Comparison of ENCODE assay signal across 16 cellular contexts in the genomic region with DNA sequence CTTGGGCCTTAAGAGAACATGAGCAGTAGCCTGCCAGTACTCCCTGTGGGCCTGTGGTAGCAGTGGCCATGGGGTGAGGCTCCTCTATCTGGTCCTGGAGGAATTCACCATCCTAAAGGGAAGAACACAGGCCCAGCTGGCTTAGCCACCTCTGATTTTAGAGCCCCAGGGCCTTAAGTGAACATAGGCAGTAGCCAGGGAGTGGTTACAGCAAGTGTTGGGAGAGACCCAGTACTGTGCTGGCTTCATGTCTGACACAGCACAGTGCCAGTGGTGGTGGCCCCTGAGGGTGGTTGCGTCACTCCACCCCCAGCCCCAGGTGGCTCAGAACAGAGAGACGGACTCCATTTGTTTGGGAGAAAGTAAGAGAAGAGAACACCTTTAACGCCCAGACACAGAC.
DNase-seq lines count a peak whose midpoint lies in the region; ATAC-seq, FAIRE-seq and TF ChIP-seq lines count a peak whose summit lies in the region.
"Had no signal": no experiment of that assay in that cellular context is flagged by ENCODE, and none has a peak within 500 bp of the region (broad histone marks: within the 10 kb centered on the region; RNA-seq: fewer than 3 reads in every experiment).

No MANE protein-coding gene starts in this region.

- peaks cover 6% of the 10 kb centered on the region for H3K4me1 ChIP-seq in DND-41 (ENCODE audit: insufficient read depth, low read length)
- H3K4me1 ChIP-seq: BLaER1 treated with 17β-estradiol and CSF1 and Interleukin-3, amounts not matched to agents 10 nM and 100 nM; HAP-1 had no signal

- H2AFZ ChIP-seq in DND-41 (ENCODE audit: low read depth, low read length) = no peak overlapping the region

- H3K9ac ChIP-seq in DND-41 (ENCODE audit: low read depth, low read length) = no peak overlapping the region
- H3K9ac ChIP-seq: BLaER1 treated with 17β-estradiol and CSF1 and Interleukin-3, amounts not matched to agents 10 nM and 100 nM had no signal

- no peaks in the 10 kb centered on the region for H4K20me1 ChIP-seq in DND-41 (ENCODE audit: insufficient read depth, low read length)
- H4K20me1 ChIP-seq: BLaER1 treated with 17β-estradiol and CSF1 and Interleukin-3, amounts not matched to agents 10 nM and 100 nM had no signal

- no peak for DNase-seq in DND-41
- no peak for DNase-seq in HTR-8/SVneo (ENCODE audit: insufficient read length, low spot score)
- DNase-seq in epithelial cell of esophagus (ENCODE audit: low read depth) = peak; percentile 7
- no peak for DNase-seq in urothelium cell line (ENCODE audit: low spot score)
- DNase-seq in activated CD4-positive, alpha-beta T cell treated with anti-CD3 and anti-CD28 coated beads, Interleukin-2, amount 50 U/mL, for 48 hours = no peak
- no peak for DNase-seq in occipital lobe (lab: John Stamatoyannopoulos, UW)
- DNase-seq: Calu3; CD8-positive, alpha-beta T cell; DMS79 treated with DMSO at 0.1 percent for 48 hours; EL had no signal

- TF ChIP-seq CTCF in DND-41 (IDR thresholded peaks at IDR 0.05; ENCODE audit: borderline replicate concordance, extremely low read depth, low read length, poor library complexity, severe bottlenecking) = no peak
- TF ChIP-seq CTCF in epithelial cell of esophagus (IDR thresholded peaks at IDR 0.05; ENCODE audit: insufficient read depth, low read depth, low read length, missing control alignments) = no peak

- H3K4me2 ChIP-seq in DND-41 (ENCODE audit: insufficient read depth, low read length) = no peak overlapping the region
- H3K4me2 ChIP-seq: BLaER1 treated with 17β-estradiol and CSF1 and Interleukin-3, amounts not matched to agents 10 nM and 100 nM had no signal

- ATAC-seq in DND-41 (ENCODE audit: insufficient read depth, low read depth) = no peak
- ATAC-seq: CD8-positive, alpha-beta T cell had no signal

- no peaks in the 10 kb centered on the region for H3K79me2 ChIP-seq in DND-41 (ENCODE audit: insufficient read depth, low read length)

- peaks cover 31% of the 10 kb centered on the region for H3K36me3 ChIP-seq in DND-41 (ENCODE audit: insufficient read depth, low read length)
- H3K36me3 ChIP-seq: HAP-1 had no signal

- no peaks in the 10 kb centered on the region for H3K27me3 ChIP-seq in DND-41 (ENCODE audit: insufficient read depth, low read length, poor library complexity)
- H3K27me3 ChIP-seq: BLaER1 treated with 17β-estradiol and CSF1 and Interleukin-3, amounts not matched to agents 10 nM and 100 nM had no signal

- no peak overlapping the region for H3K4me3 ChIP-seq in DND-41 (ENCODE audit: low read depth in 1 of 2, low read length in 2 of 2)
- H3K4me3 ChIP-seq in epithelial cell of esophagus (ENCODE audit: low read length) = no peak overlapping the region
- H3K4me3 ChIP-seq: BLaER1 treated with 17β-estradiol and CSF1 and Interleukin-3, amounts not matched to agents 10 nM and 100 nM; HAP-1 had no signal

- peak overlapping the region; percentile 41 for H3K27ac ChIP-seq in DND-41 (ENCODE audit: low read length)
- H3K27ac ChIP-seq: BLaER1 treated with 17β-estradiol and CSF1 and Interleukin-3, amounts not matched to agents 10 nM and 100 nM; HL-60 had no signal

- H3K9me3 ChIP-seq in DND-41 (ENCODE audit: insufficient read depth, low read length, severe bottlenecking) = no peaks in the 10 kb centered on the region
- H3K9me3 ChIP-seq: HAP-1 had no signal

- FAIRE-seq in HTR-8/SVneo (lab: Jason Lieb, UNC) = peak; percentile 40
- peak; percentile 13 for FAIRE-seq in urothelium cell line (lab: Jason Lieb, UNC)
- FAIRE-seq: G401.6, GM12891, GM19239 had no signal
